10 cellular contexts compared by ENCODE assay signal in genomic region chr4:113784497-113785254, GRCh38. TPM values are rescaled to one million over a fixed set of nuclear protein-coding genes. Genes with fewer than 3 reads are reported as not detected.
DNase-seq lines count a peak whose midpoint lies in the region; ATAC-seq and TF ChIP-seq lines count a peak whose summit lies in the region.
"Had no signal": no experiment of that assay in that cellular context is flagged by ENCODE, and none has a peak within 500 bp of the region (broad histone marks: within the 10 kb centered on the region; RNA-seq: fewer than 3 reads in every experiment).

No MANE protein-coding gene starts in this region.

- no peak for DNase-seq in activated CD4-positive, alpha-beta T cell treated with anti-CD3 and anti-CD28 coated beads, Interleukin-2, amount 10 ng/mL, durations not matched to agents 24 days and 14 days
- no peak for DNase-seq in activated CD4-positive, alpha-beta T cell treated with anti-CD3 and anti-CD28 coated beads for 4 hours
- DNase-seq in SKM-1 (lab: John Stamatoyannopoulos, UW; ENCODE audit: unreplicated experiment) (peak; percentile 81), nephron progenitor cell (no peak), posterior vena cava (ENCODE audit: low spot score) (no peak), erythroblast (lab: John Stamatoyannopoulos, UW) (no peak)
- no peak for DNase-seq in stimulated activated effector memory CD8-positive, alpha-beta T cell treated with anti-CD3 and anti-CD28 coated beads, Interleukin-12 subunit alpha, Interleukin-12 subunit beta, amount 100 ng/mL, for 72 hours (ENCODE audit: low spot score in 2 of 2)
- DNase-seq: 8988T, WERI-Rb-1 had no signal

- 50 to 67% methylated on average over 2 of the region's 2 CpGs for WGBS in gastroesophageal sphincter (ENCODE audit: low coverage in 1 of 2), 2 donors

- TF ChIP-seq CTCF in gastroesophageal sphincter (IDR thresholded peaks at IDR 0.05) = no peak
- TF ChIP-seq CTCF in nephron progenitor cell (IDR thresholded peaks at IDR 0.05) = no peak

- peaks cover 5% of the 10 kb centered on the region for H3K9me3 Mint-ChIP-seq in activated CD4-positive, alpha-beta T cell treated with anti-CD3 and anti-CD28 coated beads, Interleukin-2, amount 10 ng/mL, durations not matched to agents 24 days and 14 days
- H3K9me3 Mint-ChIP-seq in stimulated activated effector memory CD8-positive, alpha-beta T cell treated with anti-CD3 and anti-CD28 coated beads, Interleukin-12 subunit alpha, Interleukin-12 subunit beta, amount 100 ng/mL, for 72 hours = no peaks in the 10 kb centered on the region
- no peaks in the 10 kb centered on the region for H3K9me3 Mint-ChIP-seq in nephron progenitor cell

- peaks cover 13% of the 10 kb centered on the region for H3K4me1 Mint-ChIP-seq in activated CD4-positive, alpha-beta T cell treated with anti-CD3 and anti-CD28 coated beads, Interleukin-2, amount 10 ng/mL, durations not matched to agents 24 days and 14 days
- H3K4me1 Mint-ChIP-seq in stimulated activated effector memory CD8-positive, alpha-beta T cell treated with anti-CD3 and anti-CD28 coated beads, Interleukin-12 subunit alpha, Interleukin-12 subunit beta, amount 100 ng/mL, for 72 hours = peaks cover 18% of the 10 kb centered on the region
- no peaks in the 10 kb centered on the region for H3K4me1 Mint-ChIP-seq in nephron progenitor cell

- ATAC-seq in gastroesophageal sphincter = peak; percentile 66
- ATAC-seq in stimulated activated effector memory CD8-positive, alpha-beta T cell treated with anti-CD3 and anti-CD28 coated beads, Interleukin-12 subunit alpha, Interleukin-12 subunit beta, amount 100 ng/mL, for 72 hours = peak; percentile 93

- H3K36me3 ChIP-seq in gastroesophageal sphincter = no peaks in the 10 kb centered on the region
- H3K36me3 ChIP-seq: WERI-Rb-1 had no signal

- intact Hi-C loops in activated CD4-positive, alpha-beta T cell treated with anti-CD3 and anti-CD28 coated beads, Interleukin-2, amount 10 ng/mL, durations not matched to agents 24 days and 14 days (cut with micrococcal nuclease) = loop anchor here (5.0 kb wide), 1 partner anchor 288 kb away; no protein-coding TSS in a partner anchor
- intact Hi-C loops in posterior vena cava (cut with DNase I) = loop anchor here in 1 of 2 donors (10.0 kb wide), 1 partner anchor 100 kb away; no protein-coding TSS in a partner anchor

- no peaks in the 10 kb centered on the region for H3K27me3 Mint-ChIP-seq in activated CD4-positive, alpha-beta T cell treated with anti-CD3 and anti-CD28 coated beads, Interleukin-2, amount 10 ng/mL, durations not matched to agents 24 days and 14 days
- H3K27me3 Mint-ChIP-seq in nephron progenitor cell (ENCODE audit: low read depth, poor library complexity) = peaks cover 6% of the 10 kb centered on the region

- no peak overlapping the region for H3K4me3 Mint-ChIP-seq in activated CD4-positive, alpha-beta T cell treated with anti-CD3 and anti-CD28 coated beads, Interleukin-2, amount 10 ng/mL, durations not matched to agents 24 days and 14 days
- no peak overlapping the region for H3K4me3 Mint-ChIP-seq in stimulated activated effector memory CD8-positive, alpha-beta T cell treated with anti-CD3 and anti-CD28 coated beads, Interleukin-12 subunit alpha, Interleukin-12 subunit beta, amount 100 ng/mL, for 72 hours
- H3K4me3 Mint-ChIP-seq in nephron progenitor cell = no peak overlapping the region

- TF ChIP-seq EP300 in gastroesophageal sphincter (IDR thresholded peaks at IDR 0.05) = no peak

- no peak for TF ChIP-seq POLR2A in gastroesophageal sphincter (IDR thresholded peaks at IDR 0.05)
- no peak for TF ChIP-seq POLR2A in erythroblast (IDR thresholded peaks at IDR 0.05; ENCODE audit: low read length)

- no peaks in the 10 kb centered on the region for H3K27me3 ChIP-seq in gastroesophageal sphincter

- no peak overlapping the region for H3K4me3 ChIP-seq in gastroesophageal sphincter

- H3K36me3 Mint-ChIP-seq in activated CD4-positive, alpha-beta T cell treated with anti-CD3 and anti-CD28 coated beads, Interleukin-2, amount 10 ng/mL, durations not matched to agents 24 days and 14 days (ENCODE audit: low read depth) = no peaks in the 10 kb centered on the region
- H3K36me3 Mint-ChIP-seq in stimulated activated effector memory CD8-positive, alpha-beta T cell treated with anti-CD3 and anti-CD28 coated beads, Interleukin-12 subunit alpha, Interleukin-12 subunit beta, amount 100 ng/mL, for 72 hours = no peaks in the 10 kb centered on the region
- no peaks in the 10 kb centered on the region for H3K36me3 Mint-ChIP-seq in nephron progenitor cell (ENCODE audit: low read depth)

- peak overlapping the region; percentile 34 for H3K27ac Mint-ChIP-seq in activated CD4-positive, alpha-beta T cell treated with anti-CD3 and anti-CD28 coated beads, Interleukin-2, amount 10 ng/mL, durations not matched to agents 24 days and 14 days
- H3K27ac Mint-ChIP-seq in stimulated activated effector memory CD8-positive, alpha-beta T cell treated with anti-CD3 and anti-CD28 coated beads, Interleukin-12 subunit alpha, Interleukin-12 subunit beta, amount 100 ng/mL, for 72 hours = no peak overlapping the region
- H3K27ac Mint-ChIP-seq in nephron progenitor cell = no peak overlapping the region

- H3K4me1 ChIP-seq in gastroesophageal sphincter = peaks cover 0 to 12% (median 0%) of the 10 kb centered on the region in 3 donors

- no peaks in the 10 kb centered on the region for H3K9me3 ChIP-seq in gastroesophageal sphincter

- H3K27ac ChIP-seq in gastroesophageal sphincter = no peak overlapping the region
- H3K27ac ChIP-seq: WERI-Rb-1 had no signal

RNA-seq across cellular contexts. Expression of gene CAMK2D, which starts 23.1 kb away (rescaled TPM):
- total RNA-seq in activated CD4-positive, alpha-beta T cell treated with anti-CD3 and anti-CD28 coated beads, Interleukin-2, amount 10 ng/mL, durations not matched to agents 24 days and 14 days = 63.8 and 69.3 TPM in 2 replicates
- total RNA-seq in gastroesophageal sphincter = 10 to 100 TPM; 45.9 to 67.1 (median 56.2) TPM
- 10 to 100 TPM; 51.5 to 67.2 TPM for total RNA-seq in posterior vena cava
